1 cellular context compared by ENCODE assay signal in genomic region chr6:75386050-75386770, GRCh38.
TF ChIP-seq lines count a peak whose summit lies in the region.

No MANE protein-coding gene starts in this region.

TF ChIP-seq in SK-N-SH, 30 proteins besides CTCF, POLR2A, EP300 and RAD21 (continued from another document):
- TF ChIP-seq NRF1 (IDR thresholded peaks at IDR 0.05; ENCODE audit: low read depth, low read length) (no peak), MAX (IDR thresholded peaks at IDR 0.05; ENCODE audit: low read depth) (0 out of 2 replicates have a peak, but pooled peaks have one; percentile 16), NFIC (IDR thresholded peaks at IDR 0.05; ENCODE audit: borderline replicate concordance) (peak; percentile 86), EZH2phosphoT487 (IDR thresholded peaks at IDR 0.05; ENCODE audit: borderline replicate concordance, low read depth) (no peak), SIN3A (IDR thresholded peaks at IDR 0.05; ENCODE audit: borderline replicate concordance, low read depth, low read length) (0 out of 2 replicates have a peak, but pooled peaks have one; percentile 58), MXI1 (IDR thresholded peaks at IDR 0.05; ENCODE audit: low read depth, low read length) (no peak)
- TF ChIP-seq, protein P1, sequence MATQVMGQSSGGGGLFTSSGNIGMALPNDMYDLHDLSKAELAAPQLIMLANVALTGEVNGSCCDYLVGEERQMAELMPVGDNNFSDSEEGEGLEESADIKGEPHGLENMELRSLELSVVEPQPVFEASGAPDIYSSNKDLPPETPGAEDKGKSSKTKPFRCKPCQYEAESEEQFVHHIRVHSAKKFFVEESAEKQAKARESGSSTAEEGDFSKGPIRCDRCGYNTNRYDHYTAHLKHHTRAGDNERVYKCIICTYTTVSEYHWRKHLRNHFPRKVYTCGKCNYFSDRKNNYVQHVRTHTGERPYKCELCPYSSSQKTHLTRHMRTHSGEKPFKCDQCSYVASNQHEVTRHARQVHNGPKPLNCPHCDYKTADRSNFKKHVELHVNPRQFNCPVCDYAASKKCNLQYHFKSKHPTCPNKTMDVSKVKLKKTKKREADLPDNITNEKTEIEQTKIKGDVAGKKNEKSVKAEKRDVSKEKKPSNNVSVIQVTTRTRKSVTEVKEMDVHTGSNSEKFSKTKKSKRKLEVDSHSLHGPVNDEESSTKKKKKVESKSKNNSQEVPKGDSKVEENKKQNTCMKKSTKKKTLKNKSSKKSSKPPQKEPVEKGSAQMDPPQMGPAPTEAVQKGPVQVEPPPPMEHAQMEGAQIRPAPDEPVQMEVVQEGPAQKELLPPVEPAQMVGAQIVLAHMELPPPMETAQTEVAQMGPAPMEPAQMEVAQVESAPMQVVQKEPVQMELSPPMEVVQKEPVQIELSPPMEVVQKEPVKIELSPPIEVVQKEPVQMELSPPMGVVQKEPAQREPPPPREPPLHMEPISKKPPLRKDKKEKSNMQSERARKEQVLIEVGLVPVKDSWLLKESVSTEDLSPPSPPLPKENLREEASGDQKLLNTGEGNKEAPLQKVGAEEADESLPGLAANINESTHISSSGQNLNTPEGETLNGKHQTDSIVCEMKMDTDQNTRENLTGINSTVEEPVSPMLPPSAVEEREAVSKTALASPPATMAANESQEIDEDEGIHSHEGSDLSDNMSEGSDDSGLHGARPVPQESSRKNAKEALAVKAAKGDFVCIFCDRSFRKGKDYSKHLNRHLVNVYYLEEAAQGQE (IDR thresholded peaks at IDR 0.05; ENCODE audit: low read depth, low read length) = no peak
